ENCODE assay signal across 15 cellular contexts in the genomic region with DNA sequence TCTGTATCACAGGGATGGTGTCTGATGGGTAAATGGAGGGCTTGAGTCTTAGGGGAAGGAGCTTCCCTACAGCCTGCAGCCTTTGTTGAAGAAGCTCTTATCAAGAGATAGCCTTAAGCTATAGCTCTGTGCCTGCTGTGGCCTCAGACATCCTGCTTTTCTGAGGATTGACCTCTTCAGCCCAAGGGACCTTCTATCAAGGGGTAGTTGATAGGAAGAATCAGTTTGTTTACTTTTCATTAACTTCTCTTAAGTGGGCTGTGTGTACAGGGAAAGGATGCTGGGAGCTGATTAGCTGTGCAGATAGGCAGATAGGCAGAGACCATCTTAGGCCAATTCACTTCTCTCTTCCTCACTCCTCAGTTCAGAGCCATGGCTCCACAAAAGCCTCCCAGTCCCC.
DNase-seq lines count a peak whose midpoint lies in the region; ATAC-seq and TF ChIP-seq lines count a peak whose summit lies in the region.
"Had no signal": no experiment of that assay in that cellular context is flagged by ENCODE, and none has a peak within 500 bp of the region (broad histone marks: within the 10 kb centered on the region; RNA-seq: fewer than 3 reads in every experiment).

No MANE protein-coding gene starts in this region.

- H3K4me3 Mint-ChIP-seq in endodermal cell (no peak overlapping the region), nephron progenitor cell (no peak overlapping the region), chondrocyte (ENCODE audit: unreplicated experiment) (no peak overlapping the region)
- H3K4me3 Mint-ChIP-seq in stimulated activated effector memory CD8-positive, alpha-beta T cell treated with anti-CD3 and anti-CD28 coated beads, Interleukin-12 subunit alpha, Interleukin-12 subunit beta, amount 100 ng/mL, for 72 hours = no peak overlapping the region
- H3K4me3 Mint-ChIP-seq: B cell; CD8-positive, alpha-beta T cell; GM23338; HFFc6 had no signal

- H3K27ac Mint-ChIP-seq in endodermal cell = peak overlapping the region; percentile 59
- peak overlapping the region; percentile 23 for H3K27ac Mint-ChIP-seq in nephron progenitor cell
- no peak overlapping the region for H3K27ac Mint-ChIP-seq in stimulated activated effector memory CD8-positive, alpha-beta T cell treated with anti-CD3 and anti-CD28 coated beads, Interleukin-12 subunit alpha, Interleukin-12 subunit beta, amount 100 ng/mL, for 72 hours
- no peak overlapping the region for H3K27ac Mint-ChIP-seq in chondrocyte (ENCODE audit: unreplicated experiment)
- H3K27ac Mint-ChIP-seq: B cell; CD8-positive, alpha-beta T cell; GM23338; HFFc6 had no signal

- H3K4me1 ChIP-seq in HUES48 (ENCODE audit: control insufficient read depth, insufficient read depth, low read length) = peaks cover 12% of the 10 kb centered on the region
- peaks cover 6% of the 10 kb centered on the region for H3K4me1 ChIP-seq in endodermal cell (ENCODE audit: control insufficient read depth, insufficient read depth, low read length)

- no peaks in the 10 kb centered on the region for H3K36me3 Mint-ChIP-seq in endodermal cell (ENCODE audit: low read depth)
- H3K36me3 Mint-ChIP-seq in nephron progenitor cell (ENCODE audit: low read depth) = peaks cover 5% of the 10 kb centered on the region
- H3K36me3 Mint-ChIP-seq in stimulated activated effector memory CD8-positive, alpha-beta T cell treated with anti-CD3 and anti-CD28 coated beads, Interleukin-12 subunit alpha, Interleukin-12 subunit beta, amount 100 ng/mL, for 72 hours = no peaks in the 10 kb centered on the region
- peaks cover 2% of the 10 kb centered on the region for H3K36me3 Mint-ChIP-seq in chondrocyte (ENCODE audit: low read depth)
- H3K36me3 Mint-ChIP-seq: CD8-positive, alpha-beta T cell had no signal

- H3K9me3 ChIP-seq in HUES48 (ENCODE audit: control insufficient read depth, insufficient read depth, low read length) (no peaks in the 10 kb centered on the region), endodermal cell (ENCODE audit: control insufficient read depth, low read length) (no peaks in the 10 kb centered on the region)

- H3K27ac ChIP-seq in HUES48 (ENCODE audit: low read depth, low read length) (peak overlapping the region; percentile 48), endodermal cell (ENCODE audit: low read depth, low read length) (no peak overlapping the region)
- H3K27ac ChIP-seq: BLaER1 treated with 17β-estradiol and CSF1 and Interleukin-3, amounts not matched to agents 10 nM and 100 nM had no signal

- no peak for TF ChIP-seq CTCF in endodermal cell (conservative IDR thresholded peaks at IDR 0.05)
- TF ChIP-seq CTCF in nephron progenitor cell (IDR thresholded peaks at IDR 0.05) = no peak
- TF ChIP-seq CTCF in chondrocyte (IDR thresholded peaks at IDR 0.05) = no peak

- H3K27me3 Mint-ChIP-seq in endodermal cell (ENCODE audit: insufficient read depth) (peaks cover 61% of the 10 kb centered on the region), nephron progenitor cell (ENCODE audit: low read depth, poor library complexity) (peaks cover 6% of the 10 kb centered on the region), chondrocyte (ENCODE audit: low read depth) (peaks cover 36% of the 10 kb centered on the region)

- H3K36me3 ChIP-seq in HUES48 (ENCODE audit: control insufficient read depth, insufficient read depth, low read length) = no peaks in the 10 kb centered on the region
- no peaks in the 10 kb centered on the region for H3K36me3 ChIP-seq in endodermal cell (ENCODE audit: control insufficient read depth, insufficient read depth, low read length)
- H3K36me3 ChIP-seq: BLaER1 treated with 17β-estradiol and CSF1 and Interleukin-3, amounts not matched to agents 10 nM and 100 nM had no signal

- H3K9ac ChIP-seq in HUES48 (ENCODE audit: low read depth, low read length) = no peak overlapping the region
- H3K9ac ChIP-seq in endodermal cell (ENCODE audit: extremely low read depth, low read length, poor library complexity, severe bottlenecking) = no peak overlapping the region
- H3K9ac ChIP-seq: BLaER1 treated with 17β-estradiol and CSF1 and Interleukin-3, amounts not matched to agents 10 nM and 100 nM had no signal

- H3K4me3 ChIP-seq in HUES48 (ENCODE audit: low read depth, low read length) (no peak overlapping the region), endodermal cell (ENCODE audit: low read length) (no peak overlapping the region)
- H3K4me3 ChIP-seq: BLaER1 treated with 17β-estradiol and CSF1 and Interleukin-3, amounts not matched to agents 10 nM and 100 nM; GM23338 had no signal

- no peak for DNase-seq in endodermal cell
- no peak for DNase-seq in nephron progenitor cell
- no peak for DNase-seq in stimulated activated effector memory CD8-positive, alpha-beta T cell treated with anti-CD3 and anti-CD28 coated beads, Interleukin-12 subunit alpha, Interleukin-12 subunit beta, amount 100 ng/mL, for 72 hours (ENCODE audit: low spot score in 2 of 2)
- DNase-seq in chondrocyte (ENCODE audit: low spot score) = no peak
- DNase-seq: Calu3; CD8-positive, alpha-beta T cell; DMS79 treated with DMSO at 0.1 percent for 48 hours; GF-D8; HFFc6 had no signal

- H3K27me3 ChIP-seq in HUES48 (ENCODE audit: control insufficient read depth, insufficient read depth, low read length) (peaks cover 61% of the 10 kb centered on the region), endodermal cell (ENCODE audit: control insufficient read depth, insufficient read depth, low read length, poor library complexity, severe bottlenecking) (peaks cover 54% of the 10 kb centered on the region)
- H3K27me3 ChIP-seq: BLaER1 treated with 17β-estradiol and CSF1 and Interleukin-3, amounts not matched to agents 10 nM and 100 nM had no signal

- H3K9me3 Mint-ChIP-seq in endodermal cell = no peaks in the 10 kb centered on the region
- H3K9me3 Mint-ChIP-seq in nephron progenitor cell = peaks cover 10% of the 10 kb centered on the region
- H3K9me3 Mint-ChIP-seq in stimulated activated effector memory CD8-positive, alpha-beta T cell treated with anti-CD3 and anti-CD28 coated beads, Interleukin-12 subunit alpha, Interleukin-12 subunit beta, amount 100 ng/mL, for 72 hours = no peaks in the 10 kb centered on the region
- H3K9me3 Mint-ChIP-seq in chondrocyte (ENCODE audit: low read depth) = peaks cover 10% of the 10 kb centered on the region
- H3K9me3 Mint-ChIP-seq: CD8-positive, alpha-beta T cell; GM23338 had no signal

- ATAC-seq in stimulated activated effector memory CD8-positive, alpha-beta T cell treated with anti-CD3 and anti-CD28 coated beads, Interleukin-12 subunit alpha, Interleukin-12 subunit beta, amount 100 ng/mL, for 72 hours = peak; percentile 22
- no peak for ATAC-seq in HG03135 (IDR thresholded peaks at IDR 0.05; ENCODE audit: unreplicated experiment)
- ATAC-seq: CD8-positive, alpha-beta T cell; HCT116 had no signal

- H3K4me1 Mint-ChIP-seq in endodermal cell (peaks cover 46% of the 10 kb centered on the region), nephron progenitor cell (peaks cover 68% of the 10 kb centered on the region), chondrocyte (ENCODE audit: low read depth) (peaks cover 23% of the 10 kb centered on the region)
- no peaks in the 10 kb centered on the region for H3K4me1 Mint-ChIP-seq in stimulated activated effector memory CD8-positive, alpha-beta T cell treated with anti-CD3 and anti-CD28 coated beads, Interleukin-12 subunit alpha, Interleukin-12 subunit beta, amount 100 ng/mL, for 72 hours
- H3K4me1 Mint-ChIP-seq: B cell had no signal

Comparison
In these comparisons a context has a peak if more than half of its experiments do, and no peak if none do; other contexts are left out.
1. H3K27ac Mint-ChIP-seq: peak in endodermal cell (single experiment) and nephron progenitor cell (single experiment); none in stimulated activated effector memory CD8-positive, alpha-beta T cell treated with anti-CD3 and anti-CD28 coated beads, Interleukin-12 subunit alpha, Interleukin-12 subunit beta, amount 100 ng/mL, for 72 hours (single experiment) and chondrocyte (single experiment).